Comparison of ENCODE assay signal across 24 cellular contexts in genomic region chr13:41244555-41244954, GRCh38. TPM values are rescaled to one million over a fixed set of nuclear protein-coding genes. Genes with fewer than 3 reads are reported as not detected.
DNase-seq lines count a peak whose midpoint lies in the region; ATAC-seq, FAIRE-seq and TF ChIP-seq lines count a peak whose summit lies in the region.
"Had no signal": no experiment of that assay in that cellular context is flagged by ENCODE, and none has a peak within 500 bp of the region (broad histone marks: within the 10 kb centered on the region; RNA-seq: fewer than 3 reads in every experiment).

No MANE protein-coding gene starts in this region.

- H3K36me3 ChIP-seq in bronchial epithelial cell (ENCODE audit: control insufficient read depth, insufficient read depth, low read length) = peaks cover 5% of the 10 kb centered on the region
- H3K36me3 ChIP-seq in skeletal muscle tissue (ENCODE audit: control insufficient read depth in 3 of 3, insufficient read depth in 3 of 3, low read length in 3 of 3) = peaks cover 0 to 2% (median 0%) of the 10 kb centered on the region in 3 donors

- no peak overlapping the region for H3K9ac ChIP-seq in skeletal muscle tissue (ENCODE audit: low read depth in 1 of 3, low read length in 3 of 3)

- peaks cover 7 to 38% (median 31%) of the 10 kb centered on the region in 3 donors for H3K4me1 ChIP-seq in skeletal muscle tissue (ENCODE audit: control insufficient read depth in 3 of 3, insufficient read depth in 3 of 3, low read length in 3 of 3)

- no peaks in the 10 kb centered on the region for H3K9me3 ChIP-seq in skeletal muscle tissue (ENCODE audit: control insufficient read depth in 3 of 3, low read length in 3 of 3)
- H3K9me3 ChIP-seq: heart left ventricle, tibial artery had no signal

- H3K4me3 ChIP-seq in bronchial epithelial cell (ENCODE audit: low read depth, low read length) (no peak overlapping the region), foreskin fibroblast (ENCODE audit: low read depth in 1 of 2, low read length in 2 of 2) (no peak overlapping the region), skeletal muscle tissue (ENCODE audit: low read length in 3 of 3) (no peak overlapping the region)
- H3K4me3 ChIP-seq: heart left ventricle, SK-N-MC, tibial artery had no signal

- ATAC-seq in GM21447 (IDR thresholded peaks at IDR 0.05; ENCODE audit: unreplicated experiment) = no peak
- ATAC-seq: heart left ventricle, T-helper 17 cell had no signal

- TF ChIP-seq CTCF in bronchial epithelial cell (IDR thresholded peaks at IDR 0.05; ENCODE audit: insufficient read depth, low read length, severe bottlenecking) (no peak), foreskin fibroblast (IDR thresholded peaks at IDR 0.05; ENCODE audit: low read depth, low read length) (no peak)

- FAIRE-seq in bronchial epithelial cell (lab: Jason Lieb, UNC) = no peak
- FAIRE-seq: D721Med had no signal

- no peaks in the 10 kb centered on the region for H3K27me3 ChIP-seq in bronchial epithelial cell (ENCODE audit: control insufficient read depth, insufficient read depth, low read length)
- no peaks in the 10 kb centered on the region for H3K27me3 ChIP-seq in skeletal muscle tissue (ENCODE audit: control insufficient read depth in 3 of 3, insufficient read depth in 3 of 3, low read length in 3 of 3)
- H3K27me3 ChIP-seq: heart left ventricle, tibial artery had no signal

- H3K27ac ChIP-seq in skeletal muscle tissue (ENCODE audit: low read depth, low read length) = peak overlapping the region; percentile 3
- H3K27ac ChIP-seq: heart left ventricle, tibial artery, VCaP had no signal

- peak; percentile 36 for DNase-seq in LHCN-M2 (ENCODE audit: low read depth)
- peak; percentile 69 for DNase-seq in bronchial epithelial cell (ENCODE audit: low read depth)
- peak; percentile 22 to 54 for DNase-seq in foreskin fibroblast
- no peak for DNase-seq in 8988T
- no peak for DNase-seq in MV-4-11 (lab: John Stamatoyannopoulos, UW)
- DNase-seq: activated CD4-positive, alpha-beta T cell treated with anti-CD3 and anti-CD28 coated beads for 48 hours; activated T-cell treated with anti-CD3 and anti-CD28 coated beads, Interleukin-2, amount 50 U/mL, for 24 hours; CD4-positive, CD25-positive, alpha-beta regulatory T cell; GOT3; heart left ventricle; Karpas-422; left cardiac atrium; NCI-H1048; NCI-H187; NCI-H2227 treated with DMSO at 0.1 percent for 48 hours; RPMI8226; stimulated activated CD4-positive, alpha-beta T cell treated with anti-CD3 and anti-CD28 coated beads, Interleukin-15, amount 100 ng/mL, for 24 hours; T-helper 17 cell; tibial artery had no signal

RNA-seq across cellular contexts. Expression of gene MTRF1, which starts 18.8 kb away (rescaled TPM):
- total RNA-seq in LHCN-M2 (2014; rRNA removed) (10.2 and 10.9 TPM in 2 replicates), bronchial epithelial cell (10.0 and 11.4 TPM in 2 replicates), skeletal muscle tissue (16.7 TPM)
- 4.0 TPM for polyA plus RNA-seq in LHCN-M2 (2012)

RNA-seq across cellular contexts. Expression of gene KBTBD7, which starts 50.2 kb away (rescaled TPM):
- total RNA-seq in LHCN-M2 (2014; rRNA removed) (7.1 and 8.1 TPM in 2 replicates), bronchial epithelial cell (7.2 and 9.5 TPM in 2 replicates), skeletal muscle tissue (13.6 TPM)
- 2.5 TPM for polyA plus RNA-seq in LHCN-M2 (2012)

Comparison
In these comparisons a context has a peak if more than half of its experiments do, and no peak if none do; other contexts are left out.
1. DNase-seq: peak in LHCN-M2 (single experiment), bronchial epithelial cell (single experiment) and foreskin fibroblast (2 of 2); none in 8988T (single experiment) and MV-4-11 (single experiment).